In the genomic region with DNA sequence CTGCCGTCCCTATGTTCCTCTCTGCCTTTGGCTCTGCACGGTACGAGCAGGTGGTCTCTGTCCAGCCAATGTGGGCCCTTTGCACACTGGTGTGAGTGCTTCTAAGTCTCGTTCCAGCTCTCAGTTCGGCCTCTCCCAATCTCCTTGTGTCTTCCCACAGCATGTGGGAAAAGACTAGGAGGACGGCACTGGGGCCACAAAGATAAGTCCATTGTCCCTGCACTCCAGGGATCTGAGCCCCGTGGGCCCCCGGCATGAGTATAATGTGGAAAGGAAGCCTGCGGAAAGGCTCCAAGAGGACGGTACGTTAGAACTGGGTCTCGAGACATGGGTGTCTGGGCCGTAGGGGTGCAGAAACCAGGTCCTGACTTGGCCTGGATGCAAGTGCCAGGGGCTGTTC, we compare ENCODE assay signal across 1 cellular context.
TF ChIP-seq lines count a peak whose summit lies in the region.

No MANE protein-coding gene starts in this region.

TF ChIP-seq in GM23338, 12 proteins besides CTCF, POLR2A, EP300 and RAD21:
- no peak for TF ChIP-seq STAT1 (IDR thresholded peaks at IDR 0.05; ENCODE audit: unreplicated experiment)
- TF ChIP-seq, protein P1, sequence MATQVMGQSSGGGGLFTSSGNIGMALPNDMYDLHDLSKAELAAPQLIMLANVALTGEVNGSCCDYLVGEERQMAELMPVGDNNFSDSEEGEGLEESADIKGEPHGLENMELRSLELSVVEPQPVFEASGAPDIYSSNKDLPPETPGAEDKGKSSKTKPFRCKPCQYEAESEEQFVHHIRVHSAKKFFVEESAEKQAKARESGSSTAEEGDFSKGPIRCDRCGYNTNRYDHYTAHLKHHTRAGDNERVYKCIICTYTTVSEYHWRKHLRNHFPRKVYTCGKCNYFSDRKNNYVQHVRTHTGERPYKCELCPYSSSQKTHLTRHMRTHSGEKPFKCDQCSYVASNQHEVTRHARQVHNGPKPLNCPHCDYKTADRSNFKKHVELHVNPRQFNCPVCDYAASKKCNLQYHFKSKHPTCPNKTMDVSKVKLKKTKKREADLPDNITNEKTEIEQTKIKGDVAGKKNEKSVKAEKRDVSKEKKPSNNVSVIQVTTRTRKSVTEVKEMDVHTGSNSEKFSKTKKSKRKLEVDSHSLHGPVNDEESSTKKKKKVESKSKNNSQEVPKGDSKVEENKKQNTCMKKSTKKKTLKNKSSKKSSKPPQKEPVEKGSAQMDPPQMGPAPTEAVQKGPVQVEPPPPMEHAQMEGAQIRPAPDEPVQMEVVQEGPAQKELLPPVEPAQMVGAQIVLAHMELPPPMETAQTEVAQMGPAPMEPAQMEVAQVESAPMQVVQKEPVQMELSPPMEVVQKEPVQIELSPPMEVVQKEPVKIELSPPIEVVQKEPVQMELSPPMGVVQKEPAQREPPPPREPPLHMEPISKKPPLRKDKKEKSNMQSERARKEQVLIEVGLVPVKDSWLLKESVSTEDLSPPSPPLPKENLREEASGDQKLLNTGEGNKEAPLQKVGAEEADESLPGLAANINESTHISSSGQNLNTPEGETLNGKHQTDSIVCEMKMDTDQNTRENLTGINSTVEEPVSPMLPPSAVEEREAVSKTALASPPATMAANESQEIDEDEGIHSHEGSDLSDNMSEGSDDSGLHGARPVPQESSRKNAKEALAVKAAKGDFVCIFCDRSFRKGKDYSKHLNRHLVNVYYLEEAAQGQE (IDR thresholded peaks at IDR 0.05; ENCODE audit: unreplicated experiment): no peak
- no peak for TF ChIP-seq ZNF114 (CRISPR knock-in tag; IDR thresholded peaks at IDR 0.05)
- TF ChIP-seq JUNB (IDR thresholded peaks at IDR 0.05; ENCODE audit: unreplicated experiment): no peak
- no peak for TF ChIP-seq NANOG (IDR thresholded peaks at IDR 0.05; ENCODE audit: borderline replicate concordance)
- TF ChIP-seq ETS1 (IDR thresholded peaks at IDR 0.05): no peak
- TF ChIP-seq EZH2 (IDR thresholded peaks at IDR 0.05; ENCODE audit: low read depth, unreplicated experiment): no peak
- no peak for TF ChIP-seq ZNF331 (CRISPR knock-in tag; IDR thresholded peaks at IDR 0.05; ENCODE audit: low read depth)
- TF ChIP-seq POLR2AphosphoS5 (IDR thresholded peaks at IDR 0.05; ENCODE audit: low read depth): no peak
- TF ChIP-seq EZH2phosphoT487 (IDR thresholded peaks at IDR 0.05; ENCODE audit: unreplicated experiment): no peak
- no peak for TF ChIP-seq ZNF462 (CRISPR knock-in tag; IDR thresholded peaks at IDR 0.05)
- no peak for TF ChIP-seq CREB1 (CRISPR knock-in tag; IDR thresholded peaks at IDR 0.05; ENCODE audit: low read depth)
